ENCODE assay signal across 8 cellular contexts in genomic region chr7:99504281-99504602, GRCh38. TPM values are rescaled to one million over a fixed set of nuclear protein-coding genes. Genes with fewer than 3 reads are reported as not detected.
DNase-seq lines count a peak whose midpoint lies in the region; ATAC-seq and TF ChIP-seq lines count a peak whose summit lies in the region.

No MANE protein-coding gene starts in this region.

- peak overlapping the region; percentile 90 for H3K27ac ChIP-seq in neutrophil

- H3K36me3 ChIP-seq in neutrophil: no peaks in the 10 kb centered on the region

- peaks cover 15% of the 10 kb centered on the region for H3K36me3 Mint-ChIP-seq in stimulated activated naive CD8-positive, alpha-beta T cell treated with anti-CD3 and anti-CD28 coated beads, Interleukin-15, Interleukin-2, amounts not matched to agents 100 ng/mL and 50 ng/mL, for 24 hours (ENCODE audit: low read depth)
- H3K36me3 Mint-ChIP-seq in endothelial cell (ENCODE audit: low read depth, unreplicated experiment): peaks cover 12% of the 10 kb centered on the region

- peaks cover 30 to 32% of the 10 kb centered on the region in 2 experiments for H3K4me1 ChIP-seq in neutrophil (ENCODE audit: control insufficient read depth in 1 of 2, insufficient read depth in 1 of 2, low read depth in 1 of 2, low read length in 1 of 2)

- H3K27me3 ChIP-seq in neutrophil: no peaks in the 10 kb centered on the region

- H3K4me3 ChIP-seq in neutrophil (ENCODE audit: low read depth in 1 of 2, low read length in 1 of 2): peak overlapping the region; percentile 91 to 92

- peaks cover 34% of the 10 kb centered on the region for H3K4me1 Mint-ChIP-seq in stimulated activated naive CD8-positive, alpha-beta T cell treated with anti-CD3 and anti-CD28 coated beads, Interleukin-15, Interleukin-2, amounts not matched to agents 100 ng/mL and 50 ng/mL, for 24 hours (ENCODE audit: low read depth)
- peaks cover 35% of the 10 kb centered on the region for H3K4me1 Mint-ChIP-seq in endothelial cell (ENCODE audit: unreplicated experiment)

- DNase-seq in stimulated activated naive CD8-positive, alpha-beta T cell treated with anti-CD3 and anti-CD28 coated beads, Interleukin-15, Interleukin-2, amounts not matched to agents 100 U/mL and 50 U/mL, for 24 hours: no peak
- DNase-seq in RPMI7951 (ENCODE audit: low read depth) (peak; percentile 97), endothelial cell (ENCODE audit: low spot score) (peak; percentile 98), NCI-H2107 (lab: John Stamatoyannopoulos, UW) (no peak), NCI-H526 (lab: John Stamatoyannopoulos, UW) (no peak)

- no peaks in the 10 kb centered on the region for H3K27me3 Mint-ChIP-seq in stimulated activated naive CD8-positive, alpha-beta T cell treated with anti-CD3 and anti-CD28 coated beads, Interleukin-15, Interleukin-2, amounts not matched to agents 100 ng/mL and 50 ng/mL, for 24 hours
- H3K27me3 Mint-ChIP-seq in endothelial cell (ENCODE audit: unreplicated experiment): peaks cover 12% of the 10 kb centered on the region

- ATAC-seq in stimulated activated naive CD8-positive, alpha-beta T cell treated with anti-CD3 and anti-CD28 coated beads, Interleukin-15, Interleukin-2, amounts not matched to agents 100 U/mL and 50 U/mL, for 24 hours: no peak
- no peak for ATAC-seq in GM19467 (IDR thresholded peaks at IDR 0.05; ENCODE audit: unreplicated experiment)

- no peak for TF ChIP-seq CTCF in endothelial cell (IDR thresholded peaks at IDR 0.05; ENCODE audit: unreplicated experiment)
- no peak for TF ChIP-seq CTCF in neutrophil (IDR thresholded peaks at IDR 0.05)

- H3K9me3 Mint-ChIP-seq in stimulated activated naive CD8-positive, alpha-beta T cell treated with anti-CD3 and anti-CD28 coated beads, Interleukin-15, Interleukin-2, amounts not matched to agents 100 ng/mL and 50 ng/mL, for 24 hours: peaks cover 5% of the 10 kb centered on the region
- no peaks in the 10 kb centered on the region for H3K9me3 Mint-ChIP-seq in endothelial cell (ENCODE audit: unreplicated experiment)

- H3K9me3 ChIP-seq in neutrophil: no peaks in the 10 kb centered on the region

- H3K4me3 Mint-ChIP-seq in stimulated activated naive CD8-positive, alpha-beta T cell treated with anti-CD3 and anti-CD28 coated beads, Interleukin-15, Interleukin-2, amounts not matched to agents 100 ng/mL and 50 ng/mL, for 24 hours: peak overlapping the region; percentile 98
- H3K4me3 Mint-ChIP-seq in endothelial cell (ENCODE audit: unreplicated experiment): peak overlapping the region; percentile 98

- peak overlapping the region; percentile 98 for H3K27ac Mint-ChIP-seq in stimulated activated naive CD8-positive, alpha-beta T cell treated with anti-CD3 and anti-CD28 coated beads, Interleukin-15, Interleukin-2, amounts not matched to agents 100 ng/mL and 50 ng/mL, for 24 hours
- H3K27ac Mint-ChIP-seq in endothelial cell (ENCODE audit: unreplicated experiment): peak overlapping the region; percentile 97

RNA-seq across cellular contexts. Expression of gene ZKSCAN5, which starts 0.2 kb away (rescaled TPM):
- 12.7 and 15.4 TPM in 2 replicates for total RNA-seq in RPMI7951 (2014; rRNA removed; shearing (Covaris generic))
- 17.8 TPM for total RNA-seq in endothelial cell (ENCODE audit: unreplicated experiment)

RNA-seq across cellular contexts. Expression of gene ZNF394, which starts 4.2 kb away (rescaled TPM):
- total RNA-seq in RPMI7951 (2014; rRNA removed; shearing (Covaris generic)): 15.9 and 19.2 TPM in 2 replicates
- 24.6 TPM for total RNA-seq in endothelial cell (ENCODE audit: unreplicated experiment)

RNA-seq across cellular contexts. Expression of gene ZNF789, which starts 31.6 kb away (rescaled TPM):
- total RNA-seq in RPMI7951 (2014; rRNA removed; shearing (Covaris generic)): 7.2 and 7.7 TPM in 2 replicates
- 17.1 TPM for total RNA-seq in endothelial cell (ENCODE audit: unreplicated experiment)

RNA-seq across cellular contexts. Expression of gene ATP5MF, which starts 38.3 kb away (rescaled TPM):
- 2,749 and 4,266 TPM in 2 replicates for total RNA-seq in RPMI7951 (2014; rRNA removed; shearing (Covaris generic))
- total RNA-seq in endothelial cell (ENCODE audit: unreplicated experiment): 281 TPM

RNA-seq across cellular contexts. Expression of gene FAM200A, which starts 47.7 kb away (rescaled TPM):
- 9.5 and 10.8 TPM in 2 replicates for total RNA-seq in RPMI7951 (2014; rRNA removed; shearing (Covaris generic))
- 6.8 TPM for total RNA-seq in endothelial cell (ENCODE audit: unreplicated experiment)

Comparison
In these comparisons a context has a peak if more than half of its experiments do, and no peak if none do; other contexts are left out.
1. DNase-seq: peak in RPMI7951 (single experiment) and endothelial cell (single experiment); none in stimulated activated naive CD8-positive, alpha-beta T cell treated with anti-CD3 and anti-CD28 coated beads, Interleukin-15, Interleukin-2, amounts not matched to agents 100 U/mL and 50 U/mL, for 24 hours (single experiment), NCI-H2107 (single experiment) and NCI-H526 (0 of 2).